In genomic region chr21:41726630-41726969, GRCh38 we compare ENCODE assay signal across 1 cellular context.
TF ChIP-seq lines count a peak whose summit lies in the region.

No MANE protein-coding gene starts in this region.

TF ChIP-seq in WTC11, 78 proteins besides CTCF, POLR2A, EP300 and RAD21 (continued from another document):
- TF ChIP-seq, protein P1, sequence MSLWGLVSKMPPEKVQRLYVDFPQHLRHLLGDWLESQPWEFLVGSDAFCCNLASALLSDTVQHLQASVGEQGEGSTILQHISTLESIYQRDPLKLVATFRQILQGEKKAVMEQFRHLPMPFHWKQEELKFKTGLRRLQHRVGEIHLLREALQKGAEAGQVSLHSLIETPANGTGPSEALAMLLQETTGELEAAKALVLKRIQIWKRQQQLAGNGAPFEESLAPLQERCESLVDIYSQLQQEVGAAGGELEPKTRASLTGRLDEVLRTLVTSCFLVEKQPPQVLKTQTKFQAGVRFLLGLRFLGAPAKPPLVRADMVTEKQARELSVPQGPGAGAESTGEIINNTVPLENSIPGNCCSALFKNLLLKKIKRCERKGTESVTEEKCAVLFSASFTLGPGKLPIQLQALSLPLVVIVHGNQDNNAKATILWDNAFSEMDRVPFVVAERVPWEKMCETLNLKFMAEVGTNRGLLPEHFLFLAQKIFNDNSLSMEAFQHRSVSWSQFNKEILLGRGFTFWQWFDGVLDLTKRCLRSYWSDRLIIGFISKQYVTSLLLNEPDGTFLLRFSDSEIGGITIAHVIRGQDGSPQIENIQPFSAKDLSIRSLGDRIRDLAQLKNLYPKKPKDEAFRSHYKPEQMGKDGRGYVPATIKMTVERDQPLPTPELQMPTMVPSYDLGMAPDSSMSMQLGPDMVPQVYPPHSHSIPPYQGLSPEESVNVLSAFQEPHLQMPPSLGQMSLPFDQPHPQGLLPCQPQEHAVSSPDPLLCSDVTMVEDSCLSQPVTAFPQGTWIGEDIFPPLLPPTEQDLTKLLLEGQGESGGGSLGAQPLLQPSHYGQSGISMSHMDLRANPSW (CRISPR knock-in tag; conservative IDR thresholded peaks at IDR 0.05; ENCODE audit: low read depth) = no peak
- TF ChIP-seq PRDM15 (CRISPR knock-in tag; IDR thresholded peaks at IDR 0.05) (no peak), ZNF416 (CRISPR knock-in tag; IDR thresholded peaks at IDR 0.05) (no peak), ELF4 (CRISPR knock-in tag; IDR thresholded peaks at IDR 0.05; ENCODE audit: low read depth) (no peak), ZNF219 (CRISPR knock-in tag; IDR thresholded peaks at IDR 0.05; ENCODE audit: borderline replicate concordance) (no peak), PRRX2 (CRISPR knock-in tag; IDR thresholded peaks at IDR 0.05) (no peak), SMAD3 (CRISPR knock-in tag; IDR thresholded peaks at IDR 0.05; ENCODE audit: borderline replicate concordance) (no peak), RELA (CRISPR knock-in tag; IDR thresholded peaks at IDR 0.05; ENCODE audit: borderline replicate concordance) (no peak), AFF4 (CRISPR knock-in tag; IDR thresholded peaks at IDR 0.05; ENCODE audit: borderline replicate concordance) (no peak), TCF7 (CRISPR knock-in tag; IDR thresholded peaks at IDR 0.05; ENCODE audit: low read depth) (no peak), ZBTB21 (CRISPR knock-in tag; IDR thresholded peaks at IDR 0.05; ENCODE audit: borderline replicate concordance) (no peak), NR3C1 (CRISPR knock-in tag; conservative IDR thresholded peaks at IDR 0.05; ENCODE audit: low read depth) (no peak), ZNF121 (CRISPR knock-in tag; IDR thresholded peaks at IDR 0.05) (no peak), ZNF671 (CRISPR knock-in tag; IDR thresholded peaks at IDR 0.05) (no peak), ETV6 (CRISPR knock-in tag; IDR thresholded peaks at IDR 0.05) (no peak), SMAD4 (CRISPR knock-in tag; IDR thresholded peaks at IDR 0.05) (no peak)
- TF ChIP-seq, protein P2, sequence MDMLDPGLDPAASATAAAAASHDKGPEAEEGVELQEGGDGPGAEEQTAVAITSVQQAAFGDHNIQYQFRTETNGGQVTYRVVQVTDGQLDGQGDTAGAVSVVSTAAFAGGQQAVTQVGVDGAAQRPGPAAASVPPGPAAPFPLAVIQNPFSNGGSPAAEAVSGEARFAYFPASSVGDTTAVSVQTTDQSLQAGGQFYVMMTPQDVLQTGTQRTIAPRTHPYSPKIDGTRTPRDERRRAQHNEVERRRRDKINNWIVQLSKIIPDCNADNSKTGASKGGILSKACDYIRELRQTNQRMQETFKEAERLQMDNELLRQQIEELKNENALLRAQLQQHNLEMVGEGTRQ (CRISPR knock-in tag; IDR thresholded peaks at IDR 0.05) = no peak
